In genomic region chr19:41263042-41263849, GRCh38 we compare ENCODE assay signal across 1 cellular context.
TF ChIP-seq lines count a peak whose summit lies in the region.

No MANE protein-coding gene starts in this region.

TF ChIP-seq in H1, 55 proteins besides CTCF, POLR2A, EP300 and RAD21 (continued from another document):
- TF ChIP-seq USF2 (IDR thresholded peaks at IDR 0.05; ENCODE audit: low read length) (no peak), SUZ12 (IDR thresholded peaks at IDR 0.05; ENCODE audit: low read length) (no peak), CHD2 (IDR thresholded peaks at IDR 0.05; ENCODE audit: low read length) (no peak), RXRA (IDR thresholded peaks at IDR 0.05; ENCODE audit: insufficient read depth, low read depth, low read length) (no peak), BRCA1 (IDR thresholded peaks at IDR 0.05; ENCODE audit: low read depth, low read length) (no peak), ATF2 (IDR thresholded peaks at IDR 0.05; ENCODE audit: low read length) (no peak), JUN (IDR thresholded peaks at IDR 0.05; ENCODE audit: low read depth, low read length) (no peak), ASH2L (IDR thresholded peaks at IDR 0.05; ENCODE audit: low read length) (no peak), SAP30 (IDR thresholded peaks at IDR 0.05; ENCODE audit: insufficient read depth, insufficient replicate concordance, low read length) (peak; percentile 80), TBP (IDR thresholded peaks at IDR 0.05; ENCODE audit: low read depth, low read length) (peak; percentile 70), CBX8 (IDR thresholded peaks at IDR 0.05; ENCODE audit: borderline replicate concordance, low read depth, low read length) (no peak), SIX5 (IDR thresholded peaks at IDR 0.05; ENCODE audit: low read depth, low read length) (no peak), GTF2F1 (IDR thresholded peaks at IDR 0.05; ENCODE audit: borderline replicate concordance, low read depth, low read length) (no peak), TAF1 (IDR thresholded peaks at IDR 0.05; ENCODE audit: low read depth, low read length) (peak; percentile 81), KDM5A (IDR thresholded peaks at IDR 0.05; ENCODE audit: low read length) (0 out of 2 replicates have a peak, but pooled peaks have one; percentile 17), SP2 (IDR thresholded peaks at IDR 0.05; ENCODE audit: low read length) (no peak), BCL11A (IDR thresholded peaks at IDR 0.05; ENCODE audit: low read depth in 2 of 2, low read length in 2 of 2) (no peak), POLR2AphosphoS5 (IDR thresholded peaks at IDR 0.05; ENCODE audit: low read depth, low read length) (peak; percentile 76), HDAC2 (IDR thresholded peaks at IDR 0.05; ENCODE audit: borderline replicate concordance in 1 of 2, low read depth in 2 of 2, low read length in 2 of 2) (no peak), CHD7 (IDR thresholded peaks at IDR 0.05; ENCODE audit: insufficient replicate concordance, low read length) (no peak), TEAD4 (IDR thresholded peaks at IDR 0.05; ENCODE audit: low read depth, low read length) (no peak), TAF7 (optimal IDR thresholded peaks at IDR 0.05; ENCODE audit: borderline replicate concordance, low read depth, low read length) (peak; percentile 55), SIN3A (conservative IDR thresholded peaks at IDR 0.05 in 1 of 2, IDR thresholded peaks at IDR 0.05 in 1 of 2; ENCODE audit: low read depth in 1 of 2, low read length in 2 of 2) (peak in 1 of 2 experiments; percentile 37; a peak in 1 of 4 replicates)
